Comparison of ENCODE assay signal across 8 cellular contexts in the genomic region with DNA sequence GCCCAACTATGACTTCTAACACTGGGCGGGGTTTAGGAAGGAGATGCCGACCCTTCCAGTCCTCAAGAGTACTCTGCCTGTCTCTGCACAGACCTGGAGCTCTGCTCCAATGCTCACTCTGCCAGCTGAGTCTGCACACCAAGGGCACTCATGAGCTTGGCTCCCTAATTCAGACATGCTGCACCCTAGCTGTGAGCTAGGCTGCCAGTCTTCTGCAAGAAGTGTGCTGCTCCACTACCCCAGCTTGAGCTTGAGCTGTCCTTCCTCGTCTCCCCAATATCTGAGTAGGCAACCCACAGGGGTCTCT. TPM values are rescaled to one million over a fixed set of nuclear protein-coding genes. Genes with fewer than 3 reads are reported as not detected.
A peak's percentile ranks its signal among the peaks of the same experiment; 100 is the strongest.
DNase-seq lines count a peak whose midpoint lies in the region; ATAC-seq, FAIRE-seq and TF ChIP-seq lines count a peak whose summit lies in the region.

No MANE protein-coding gene starts in this region.

- intact Hi-C loops in ascending aorta (cut with DNase I): no loop called here

- peak; percentile 49 for ATAC-seq in HG03097 (IDR thresholded peaks at IDR 0.05; ENCODE audit: low FRiP score, unreplicated experiment)

- 48 to 61% (median 57%) methylated on average over 3 of the region's 3 CpGs for WGBS in small intestine, 3 donors

- peak overlapping the region in 1 of 2 donors; percentile 11 for H3K4me3 ChIP-seq in ascending aorta
- no peak overlapping the region for H3K4me3 ChIP-seq in muscle layer of duodenum (ENCODE audit: low read depth in 1 of 2, low read length in 2 of 2)
- H3K4me3 ChIP-seq in small intestine (ENCODE audit: low read depth in 1 of 2, low read length in 2 of 2): peak overlapping the region in 1 of 2 donors; percentile 1

- H3K9me3 ChIP-seq in ascending aorta (no peaks in the 10 kb centered on the region), muscle layer of duodenum (ENCODE audit: control insufficient read depth in 1 of 2, low read length in 2 of 2) (no peaks in the 10 kb centered on the region), small intestine (ENCODE audit: control insufficient read depth, low read depth) (no peaks in the 10 kb centered on the region)

- H3K36me3 ChIP-seq in ascending aorta (no peaks in the 10 kb centered on the region), muscle layer of duodenum (ENCODE audit: control insufficient read depth in 1 of 2, insufficient read depth in 2 of 2, low read length in 2 of 2) (peaks cover 0 to 4% of the 10 kb centered on the region in 2 donors), small intestine (ENCODE audit: control insufficient read depth in 2 of 2, insufficient read depth in 2 of 2, low read length in 2 of 2) (no peaks in the 10 kb centered on the region)

- no peak for FAIRE-seq in small intestine (lab: Jason Lieb, UNC)

- DNase-seq in ELR (ENCODE audit: low read depth) (peak; percentile 24), ascending aorta (ENCODE audit: low spot score in 2 of 2) (no peak), AG20443 (ENCODE audit: low spot score) (no peak), small intestine (no peak), LoVo (ENCODE audit: low spot score) (no peak), GF-D8 (lab: John Stamatoyannopoulos, UW) (no peak)

- H3K4me1 ChIP-seq in ascending aorta: peaks cover 15 to 57% of the 10 kb centered on the region in 2 donors
- peaks cover 11 to 27% of the 10 kb centered on the region in 2 donors for H3K4me1 ChIP-seq in muscle layer of duodenum (ENCODE audit: control insufficient read depth in 1 of 2, insufficient read depth in 2 of 2, low read length in 2 of 2)
- H3K4me1 ChIP-seq in small intestine (ENCODE audit: control insufficient read depth in 2 of 2, insufficient read depth in 1 of 2, low read depth in 1 of 2, low read length in 1 of 2): peaks cover 3 to 19% of the 10 kb centered on the region in 2 donors

- no peaks in the 10 kb centered on the region for H3K27me3 ChIP-seq in ascending aorta
- no peaks in the 10 kb centered on the region for H3K27me3 ChIP-seq in muscle layer of duodenum (ENCODE audit: low read depth, low read length)
- no peaks in the 10 kb centered on the region for H3K27me3 ChIP-seq in small intestine (ENCODE audit: control insufficient read depth in 2 of 2, insufficient read depth in 2 of 2, low read length in 2 of 2)

- no peak for TF ChIP-seq CTCF in ascending aorta (IDR thresholded peaks at IDR 0.05)

- peak overlapping the region; percentile 71 to 76 for H3K27ac ChIP-seq in ascending aorta
- peak overlapping the region; percentile 89 for H3K27ac ChIP-seq in muscle layer of duodenum (ENCODE audit: low read length)
- H3K27ac ChIP-seq in small intestine (ENCODE audit: low read depth in 1 of 2, low read length in 1 of 2): peak overlapping the region in 1 of 2 donors; percentile 41

RNA-seq across cellular contexts. Expression of a gene that starts 13.2 kb away (rescaled TPM):
- 162 TPM for total RNA-seq in ascending aorta
- 10 to 100 TPM; 10.8 to 11.5 (median 11.4) TPM for polyA plus RNA-seq in small intestine
